Comparison of ENCODE assay signal across 11 cellular contexts in genomic region chr7:30751257-30751650, GRCh38. TPM values are rescaled to one million over a fixed set of nuclear protein-coding genes. Genes with fewer than 3 reads are reported as not detected.
DNase-seq lines count a peak whose midpoint lies in the region; ATAC-seq, FAIRE-seq and TF ChIP-seq lines count a peak whose summit lies in the region.
"Had no signal": no experiment of that assay in that cellular context is flagged by ENCODE, and none has a peak within 500 bp of the region (broad histone marks: within the 10 kb centered on the region; RNA-seq: fewer than 3 reads in every experiment).

No MANE protein-coding gene starts in this region.

- H3K9ac ChIP-seq in smooth muscle cell (ENCODE audit: low read depth), result no peak overlapping the region

- H3K4me3 ChIP-seq in AG04450 (ENCODE audit: low read depth, low read length) (no peak overlapping the region), brain microvascular endothelial cell (ENCODE audit: low read depth, low read length) (no peak overlapping the region), lung (no peak overlapping the region), smooth muscle cell (no peak overlapping the region)
- H3K4me3 ChIP-seq: MG63 had no signal

- peaks cover 8% of the 10 kb centered on the region for H3F3A ChIP-seq in smooth muscle cell (ENCODE audit: low read depth)

- H4K20me1 ChIP-seq in smooth muscle cell (ENCODE audit: low read depth), result no peaks in the 10 kb centered on the region

- POLR2A ChIA-PET in AG04450 (lab: Yijun Ruan, JAX), result interaction anchor here (0.6 to 1.3 kb wide), 4 partner anchors 16 to 293 kb away, joined by 3 to 4 read pairs (median 3); no protein-coding TSS in a partner anchor
- POLR2A ChIA-PET in GM10248 (lab: Yijun Ruan, JAX), result no interaction called here

- peaks cover 0 to 17% of the 10 kb centered on the region in 2 donors for H3K4me1 ChIP-seq in lung (ENCODE audit: control insufficient read depth in 2 of 2, insufficient read depth in 2 of 2, low read length in 2 of 2)
- H3K4me1 ChIP-seq in smooth muscle cell (ENCODE audit: low read depth), result no peaks in the 10 kb centered on the region

- H3K36me3 ChIP-seq in brain microvascular endothelial cell (replicated peaks) (no peaks in the 10 kb centered on the region), lung (ENCODE audit: control insufficient read depth in 2 of 2, insufficient read depth in 2 of 2, low read length in 2 of 2) (no peaks in the 10 kb centered on the region), smooth muscle cell (ENCODE audit: low read depth) (no peaks in the 10 kb centered on the region)
- H3K36me3 ChIP-seq: MG63 had no signal

- H3K27me3 ChIP-seq in AG04450 (ENCODE audit: control insufficient read depth, insufficient read depth, low read length) (peaks cover 2% of the 10 kb centered on the region), brain microvascular endothelial cell (replicated peaks) (no peaks in the 10 kb centered on the region), lung (ENCODE audit: control insufficient read depth, insufficient read depth) (no peaks in the 10 kb centered on the region), smooth muscle cell (ENCODE audit: low read depth) (no peaks in the 10 kb centered on the region)
- H3K27me3 ChIP-seq: MG63 had no signal

- TF ChIP-seq CTCF in AG04450 (IDR thresholded peaks at IDR 0.05; ENCODE audit: low read depth, low read length), result no peak
- no peak for TF ChIP-seq CTCF in brain microvascular endothelial cell (IDR thresholded peaks at IDR 0.05; ENCODE audit: low read depth, low read length, missing control alignments)
- TF ChIP-seq CTCF in lung (IDR thresholded peaks at IDR 0.05; ENCODE audit: control extremely low read depth, extremely low read depth), result no peak
- TF ChIP-seq CTCF in smooth muscle cell (IDR thresholded peaks at IDR 0.05; ENCODE audit: borderline replicate concordance, insufficient read depth, poor library complexity, severe bottlenecking), result no peak
- TF ChIP-seq CTCF in GM10248 (IDR thresholded peaks at IDR 0.05; ENCODE audit: control extremely low read depth, extremely low read depth, low read depth, missing control alignments), result no peak

- peak overlapping the region; percentile 54 for H3K4me2 ChIP-seq in smooth muscle cell

- WGBS in lung, 2 donors, result 53 to 75% methylated on average over 6 of the region's 6 CpGs
- WGBS in smooth muscle cell (ENCODE audit: low lambda C conversion rate), result 39% methylated on average over 6 of the region's 6 CpGs

- peak; percentile 6 for ATAC-seq in lung (ENCODE audit: insufficient read depth, low FRiP score)

- no peak overlapping the region for H2AFZ ChIP-seq in smooth muscle cell (ENCODE audit: low read depth)

- in situ Hi-C loops in brain microvascular endothelial cell (cut with HindIII; ENCODE audit: low pct_ligation_motif_present, low sequenced_read_pairs), result no loop called here

- no peak for FAIRE-seq in HTR-8/SVneo (lab: Jason Lieb, UNC)

- H3K27ac ChIP-seq in AG04450 (ENCODE audit: low read depth, low read length) (peak overlapping the region; percentile 84), brain microvascular endothelial cell (peak overlapping the region; percentile 29), lung (ENCODE audit: low read depth in 1 of 2, low read length in 1 of 2) (peak overlapping the region; percentile 60 to 88), smooth muscle cell (ENCODE audit: low read depth) (peak overlapping the region; percentile 72)

- H3K79me2 ChIP-seq in smooth muscle cell (ENCODE audit: low read depth), result no peaks in the 10 kb centered on the region

- CTCF ChIA-PET in AG04450 (lab: Charles Lee), result interaction anchor here (0.7 to 3.5 kb wide), 2 partner anchors 11 to 26 kb away, joined by 3 to 40 read pairs; no protein-coding TSS in a partner anchor
- CTCF ChIA-PET in GM10248 (lab: Yijun Ruan, JAX), result interaction anchor here (4.7 kb wide), 1 partner anchor 11 kb away, joined by 31 read pairs; no protein-coding TSS in a partner anchor

- DNase-seq in AG04450 (ENCODE audit: low read depth, low spot score) (no peak), brain microvascular endothelial cell (no peak), lung (ENCODE audit: low spot score) (no peak), smooth muscle cell (lab: John Stamatoyannopoulos, UW; ENCODE audit: unreplicated experiment) (no peak), GM10248 (ENCODE audit: extremely low spot score) (no peak), HTR-8/SVneo (ENCODE audit: insufficient read length, low spot score) (no peak), SHP77 treated with DMSO at 0.1 percent for 48 hours (lab: John Stamatoyannopoulos, UW) (no peak), cerebellum (ENCODE audit: low spot score) (no peak)
- DNase-seq: activated naive CD4-positive, alpha-beta T cell treated with anti-CD3 and anti-CD28 coated beads for 36 hours had no signal

- H3K9me3 ChIP-seq in AG04450 (ENCODE audit: control insufficient read depth, insufficient read depth, low read length) (peaks cover 4% of the 10 kb centered on the region; the same call in 1 of the 2 replicates), lung (ENCODE audit: control insufficient read depth in 2 of 2, insufficient read depth in 1 of 2, low read length in 1 of 2) (no peaks in the 10 kb centered on the region), smooth muscle cell (replicated peaks; ENCODE audit: low read depth) (no peaks in the 10 kb centered on the region)
- H3K9me3 ChIP-seq: MG63 had no signal

RNA-seq across cellular contexts. Expression of gene INMT, which starts 0.7 kb away (rescaled TPM):
- polyA plus RNA-seq in AG04450 (2011; rRNA removed), result 6.6 and 7.6 TPM in 2 replicates
- polyA minus RNA-seq in AG04450 (2011; rRNA and poly(A)+ RNA removed), result 12.5 and 17.0 TPM in 2 replicates
- 100 to 1,000 TPM; 157 to 200 TPM for total RNA-seq in lung
- polyA plus RNA-seq in lung, result 10 to 100 TPM; 88.7 to 97.2 TPM
- total RNA-seq in smooth muscle cell, result 1.2 and 4.0 TPM in 2 replicates
- polyA plus RNA-seq in smooth muscle cell, result 2.3 and 2.4 TPM in 2 replicates
- 0.73 TPM for total RNA-seq in cerebellum
- total RNA-seq: activated CD8-positive, alpha-beta memory T cell treated with anti-CD3 and anti-CD28 coated beads for 36 hours had no signal

RNA-seq across cellular contexts. Expression of gene MINDY4, which starts 20.0 kb away (rescaled TPM):
- 1.8 and 2.4 TPM in 2 replicates for polyA plus RNA-seq in AG04450 (2011; rRNA removed)
- 4.2 and 4.7 TPM in 2 replicates for polyA minus RNA-seq in AG04450 (2011; rRNA and poly(A)+ RNA removed)
- total RNA-seq in lung, result 10 to 100 TPM; 13.3 to 24.1 TPM
- polyA plus RNA-seq in lung, result 1 to 10 TPM; 5.0 to 8.1 TPM
- total RNA-seq in smooth muscle cell, result 5.3 and 7.3 TPM in 2 replicates
- polyA plus RNA-seq in smooth muscle cell, result 4.9 and 6.0 TPM in 2 replicates
- 9.8 TPM for total RNA-seq in cerebellum

Comparison
In these comparisons a context has a peak if more than half of its experiments do, and no peak if none do; other contexts are left out.
1. H3K27ac ChIP-seq: peak in every context shown above with its lines; median percentile 84 in AG04450; 74 in lung; 72 in smooth muscle cell; 29 in brain microvascular endothelial cell.
2. RNA of gene INMT, which starts 0.7 kb away (total RNA-seq): 157 to 200 TPM in lung; 1.2 to 4.0 TPM in smooth muscle cell and 0.73 TPM in cerebellum (single experiment); every median in the first group is over 10 times any median in the second.